In genomic region chr10:97318772-97319651, GRCh38 we compare ENCODE assay signal across 1 cellular context.
TF ChIP-seq lines count a peak whose summit lies in the region.

Gene FRAT1 (plus strand): TSS chr10:97319271. CDS start chr10:97319454, 183 bp downstream.

TF ChIP-seq in GM12878, 131 proteins besides CTCF, POLR2A, EP300 and RAD21 (continued from another document and continues in another):
- TF ChIP-seq CUX1 (IDR thresholded peaks at IDR 0.05; ENCODE audit: insufficient replicate concordance, low read depth, low read length) (no peak), HCFC1 (IDR thresholded peaks at IDR 0.05; ENCODE audit: low read length) (no peak), FOXM1 (IDR thresholded peaks at IDR 0.05; ENCODE audit: low read depth, low read length) (no peak), SRF (IDR thresholded peaks at IDR 0.05; ENCODE audit: low read depth in 2 of 2, low read length in 2 of 2) (no peak), POLR2AphosphoS5 (IDR thresholded peaks at IDR 0.05; ENCODE audit: low read length) (no peak), KLF5 (IDR thresholded peaks at IDR 0.05; ENCODE audit: partially characterized antibody) (peak; percentile 99), CBX5 (IDR thresholded peaks at IDR 0.05; ENCODE audit: low read depth) (no peak), FOS (IDR thresholded peaks at IDR 0.05; ENCODE audit: borderline replicate concordance, extremely low read depth, insufficient read length) (no peak), USF2 (IDR thresholded peaks at IDR 0.05; ENCODE audit: borderline replicate concordance, low read depth, low read length) (no peak), BHLHE40 (IDR thresholded peaks at IDR 0.05; ENCODE audit: borderline replicate concordance in 1 of 2, low read depth in 2 of 2, low read length in 1 of 2) (peak; percentile 92 to 98), ZNF274 (IDR thresholded peaks at IDR 0.05; ENCODE audit: insufficient read depth, insufficient read length) (no peak), NFXL1 (IDR thresholded peaks at IDR 0.05; ENCODE audit: borderline replicate concordance) (peak; percentile 89), NR2F1 (conservative IDR thresholded peaks at IDR 0.05) (no peak), FOXK2 (IDR thresholded peaks at IDR 0.05) (peak; percentile 98), HDGF (IDR thresholded peaks at IDR 0.05) (no peak), TBL1XR1 (IDR thresholded peaks at IDR 0.05; ENCODE audit: low read depth, low read length) (no peak), REST (IDR thresholded peaks at IDR 0.05; ENCODE audit: low read depth, low read length) (no peak), BACH1 (IDR thresholded peaks at IDR 0.05; ENCODE audit: borderline replicate concordance) (peak; percentile 58; the same call in 1 of the 2 replicates), EZH2 (IDR thresholded peaks at IDR 0.05; ENCODE audit: borderline replicate concordance, control insufficient read depth, low read depth, low read length) (no peak), CBFB (IDR thresholded peaks at IDR 0.05; ENCODE audit: low read depth) (peak; percentile 50; the same call in 1 of the 2 replicates), ZBTB40 (IDR thresholded peaks at IDR 0.05; ENCODE audit: borderline replicate concordance) (no peak), ATF3 (IDR thresholded peaks at IDR 0.05; ENCODE audit: borderline replicate concordance, extremely low read depth, low read depth, low read length) (no peak), HDAC6 (IDR thresholded peaks at IDR 0.05; ENCODE audit: unreplicated experiment) (peak; percentile 27), SP1 (IDR thresholded peaks at IDR 0.05; ENCODE audit: low read depth, low read length) (peak; percentile 42), CREB1 (IDR thresholded peaks at IDR 0.05; ENCODE audit: low read depth) (peak; percentile 90), YY1 (IDR thresholded peaks at IDR 0.05; ENCODE audit: low read depth, low read length) (no peak), CHD2 (IDR thresholded peaks at IDR 0.05; ENCODE audit: borderline replicate concordance, low read depth, low read length) (0 out of 2 replicates have a peak, but pooled peaks have one; percentile 18), ZBTB11 (CRISPR knock-in tag; IDR thresholded peaks at IDR 0.05) (no peak), STAT1 (conservative IDR thresholded peaks at IDR 0.05) (0 out of 2 replicates have a peak, but pooled peaks have one; percentile 89), NFYA (IDR thresholded peaks at IDR 0.05; ENCODE audit: borderline replicate concordance, low read depth, low read length) (no peak), RAD51 (IDR thresholded peaks at IDR 0.05) (no peak), NBN (IDR thresholded peaks at IDR 0.05) (peak; percentile 98), ZBED1 (IDR thresholded peaks at IDR 0.05; ENCODE audit: borderline replicate concordance) (no peak), ZBTB4 (CRISPR knock-in tag; IDR thresholded peaks at IDR 0.05) (no peak)
